1 cellular context compared by ENCODE assay signal in the genomic region with DNA sequence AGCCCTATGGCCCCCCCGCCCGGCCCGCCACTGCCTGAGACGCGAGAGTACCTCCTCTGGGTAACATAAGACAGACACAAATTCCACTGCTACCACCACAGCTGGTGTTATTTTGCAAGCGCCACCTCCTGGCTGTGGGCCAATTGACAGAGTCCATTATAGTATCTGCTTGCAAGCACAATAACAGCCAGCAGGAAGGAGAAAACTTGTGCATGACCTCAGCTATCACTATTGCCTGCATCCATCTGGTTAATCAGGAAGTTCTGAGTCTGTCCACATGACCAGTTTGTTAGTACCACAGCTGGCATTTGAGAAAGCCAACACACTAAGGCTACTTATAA.
TF ChIP-seq lines count a peak whose summit lies in the region.

No MANE protein-coding gene starts in this region.

TF ChIP-seq in SK-N-SH, 30 proteins besides CTCF, POLR2A, EP300 and RAD21 (continued from another document):
- no peak for TF ChIP-seq REST (IDR thresholded peaks at IDR 0.05; ENCODE audit: low read depth, low read length)
- no peak for TF ChIP-seq GATA2 (CRISPR knock-in tag; IDR thresholded peaks at IDR 0.05)
- TF ChIP-seq JUND (IDR thresholded peaks at IDR 0.05): no peak
- no peak for TF ChIP-seq SMC3 (IDR thresholded peaks at IDR 0.05; ENCODE audit: low read depth, low read length)
- TF ChIP-seq RXRA (IDR thresholded peaks at IDR 0.05; ENCODE audit: borderline replicate concordance, low read depth): no peak
- no peak for TF ChIP-seq TEAD4 (IDR thresholded peaks at IDR 0.05; ENCODE audit: borderline replicate concordance, insufficient read depth)
- no peak for TF ChIP-seq CHD2 (IDR thresholded peaks at IDR 0.05; ENCODE audit: low read length, partially characterized antibody)
- TF ChIP-seq NFIC (IDR thresholded peaks at IDR 0.05; ENCODE audit: borderline replicate concordance): peak; percentile 58; the same call in 1 of the 2 replicates
- TF ChIP-seq RFX5 (IDR thresholded peaks at IDR 0.05; ENCODE audit: low read length): no peak
- TF ChIP-seq MEF2A (IDR thresholded peaks at IDR 0.05; ENCODE audit: borderline replicate concordance, low read depth): no peak
